Comparison of ENCODE assay signal across 8 cellular contexts in the genomic region with DNA sequence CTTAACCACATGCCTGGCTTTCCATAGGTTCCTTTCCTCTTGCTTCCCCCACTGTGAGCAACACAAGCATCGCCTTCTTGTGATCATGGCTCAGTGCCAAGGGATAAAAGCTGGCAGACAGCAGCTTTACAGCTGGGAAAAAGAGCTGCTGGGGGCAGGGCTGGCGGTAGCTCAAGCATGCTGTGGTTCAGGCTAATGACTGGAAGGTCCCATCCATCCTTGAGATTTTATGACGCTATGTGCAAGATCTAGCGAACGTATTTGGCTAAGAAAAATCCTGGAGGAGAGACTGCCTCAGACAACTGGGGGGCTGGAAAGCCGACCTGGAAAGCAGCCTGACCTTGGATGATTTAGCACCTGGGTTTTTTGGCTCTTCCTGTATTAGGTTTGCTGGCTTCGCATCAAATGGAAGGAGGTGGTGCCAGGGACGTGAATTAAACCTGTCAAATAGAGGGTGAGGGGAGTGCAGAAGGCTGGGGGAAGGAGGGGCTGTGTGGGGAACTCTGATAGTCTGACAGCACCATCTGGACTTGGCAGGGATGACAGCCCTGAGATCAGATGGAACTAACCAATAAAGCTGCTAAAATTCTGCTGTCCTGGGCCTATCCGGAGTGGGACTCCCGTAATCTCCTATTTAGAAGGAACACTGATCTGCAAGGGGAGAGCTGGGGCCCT. TPM values are rescaled to one million over a fixed set of nuclear protein-coding genes. Genes with fewer than 3 reads are reported as not detected.
DNase-seq lines count a peak whose midpoint lies in the region; ATAC-seq and TF ChIP-seq lines count a peak whose summit lies in the region.

No MANE protein-coding gene starts in this region.

- H3K4me1 ChIP-seq in rectal smooth muscle tissue (ENCODE audit: control insufficient read depth, insufficient read depth, low read length) (peaks cover 24% of the 10 kb centered on the region), tibial nerve (peaks cover 0 to 16% (median 4%) of the 10 kb centered on the region in 4 donors)

- no peak for TF ChIP-seq CTCF in fibroblast of pulmonary artery (IDR thresholded peaks at IDR 0.05; ENCODE audit: low read length, missing control alignments)
- no peak for TF ChIP-seq CTCF in tibial nerve (IDR thresholded peaks at IDR 0.05)

- no peak for TF ChIP-seq POLR2A in tibial nerve (IDR thresholded peaks at IDR 0.05)

- no peaks in the 10 kb centered on the region for H3K9me3 ChIP-seq in tibial nerve

- H3K27ac ChIP-seq in rectal smooth muscle tissue (ENCODE audit: low read depth, low read length) (peak overlapping the region; percentile 81), tibial nerve (no peak overlapping the region)

- no peak overlapping the region for H3K9ac ChIP-seq in rectal smooth muscle tissue (ENCODE audit: low read length)

- no peak overlapping the region for H3K4me3 ChIP-seq in fibroblast of pulmonary artery (replicated peaks; ENCODE audit: low read depth, low read length)
- H3K4me3 ChIP-seq in rectal smooth muscle tissue (ENCODE audit: low read length) = peak overlapping the region; percentile 22
- H3K4me3 ChIP-seq in tibial nerve = no peak overlapping the region

- ATAC-seq in HG03280 (IDR thresholded peaks at IDR 0.05; ENCODE audit: unreplicated experiment) (no peak), GM21360 (IDR thresholded peaks at IDR 0.05; ENCODE audit: unreplicated experiment) (no peak)

- no peak for TF ChIP-seq EP300 in tibial nerve (IDR thresholded peaks at IDR 0.05)

- no peaks in the 10 kb centered on the region for H3K36me3 ChIP-seq in rectal smooth muscle tissue (ENCODE audit: control insufficient read depth, insufficient read depth, low read length)
- H3K36me3 ChIP-seq in tibial nerve = no peaks in the 10 kb centered on the region

- WGBS in tibial nerve, 2 donors = 13 to 22% methylated on average over 10 of the region's 10 CpGs

- H3K27me3 ChIP-seq in rectal smooth muscle tissue (ENCODE audit: control insufficient read depth, insufficient read depth, low read length) (no peaks in the 10 kb centered on the region), tibial nerve (no peaks in the 10 kb centered on the region)

- DNase-seq in H4 (ENCODE audit: low spot score) = peak; percentile 96
- peak; percentile 100 for DNase-seq in NCI-H748 treated with DMSO at 0.1 percent for 48 hours (lab: John Stamatoyannopoulos, UW)
- DNase-seq in fibroblast of pulmonary artery (ENCODE audit: low read depth) = peak; percentile 82
- no peak for DNase-seq in tibial nerve (ENCODE audit: low spot score in 2 of 2)
- no peak for DNase-seq in DMS114 treated with DMSO at 0.1 percent for 48 hours (lab: John Stamatoyannopoulos, UW; ENCODE audit: unreplicated experiment)

RNA-seq across cellular contexts. Expression of gene ZMYND12, which starts 34.8 kb away (rescaled TPM):
- total RNA-seq in H4 (2014; rRNA removed; shearing (Covaris generic)) = 0.25 TPM in 1 of 2 replicates, not detected in the other
- 1 to 10 TPM in 2 of 4 donors, under 1 TPM in 1, not detected in 1; 0.42 to 2.9 (median 1.3) TPM for total RNA-seq in tibial nerve

RNA-seq across cellular contexts. Expression of gene PPCS, which starts 35.3 kb away (rescaled TPM):
- total RNA-seq in H4 (2014; rRNA removed; shearing (Covaris generic)) = 82.5 and 84.8 TPM in 2 replicates
- 10 to 100 TPM; 21.8 to 50.1 (median 43.0) TPM for total RNA-seq in tibial nerve

RNA-seq across cellular contexts. Expression of gene RIMKLA, which starts 40.5 kb away (rescaled TPM):
- 0.85 and 1.0 TPM in 2 replicates for total RNA-seq in H4 (2014; rRNA removed; shearing (Covaris generic))
- total RNA-seq in tibial nerve = 1 to 10 TPM in 2 of 4 donors, under 1 TPM in 1, not detected in 1; 0.30 to 3.1 (median 2.2) TPM

RNA-seq across cellular contexts. Expression of gene CCDC30, which starts 42.0 kb away (rescaled TPM):
- 0.14 TPM in 1 of 2 replicates, not detected in the other for total RNA-seq in H4 (2014; rRNA removed; shearing (Covaris generic))
- total RNA-seq in tibial nerve = 10 to 100 TPM in 1 of 4 donors, 1 to 10 TPM in 3; 2.7 to 13.3 (median 7.1) TPM

Comparison
In these comparisons a context has a peak if more than half of its experiments do, and no peak if none do; other contexts are left out.
1. DNase-seq: peak in H4 (single experiment), NCI-H748 treated with DMSO at 0.1 percent for 48 hours (single experiment) and fibroblast of pulmonary artery (single experiment); none in tibial nerve (0 of 2) and DMS114 treated with DMSO at 0.1 percent for 48 hours (single experiment).